1 cellular context compared by ENCODE assay signal in genomic region chr9:15018238-15018637, GRCh38.
TF ChIP-seq lines count a peak whose summit lies in the region.

No MANE protein-coding gene starts in this region.

TF ChIP-seq in GM23338, 12 proteins besides CTCF, POLR2A, EP300 and RAD21 (continued from another document):
- TF ChIP-seq REST (IDR thresholded peaks at IDR 0.05; ENCODE audit: unreplicated experiment) (no peak), JUNB (IDR thresholded peaks at IDR 0.05; ENCODE audit: unreplicated experiment) (no peak)
TF ChIP-seq in GM23338: peak in this region for 0.
